ENCODE assay signal across 18 cellular contexts in the genomic region with DNA sequence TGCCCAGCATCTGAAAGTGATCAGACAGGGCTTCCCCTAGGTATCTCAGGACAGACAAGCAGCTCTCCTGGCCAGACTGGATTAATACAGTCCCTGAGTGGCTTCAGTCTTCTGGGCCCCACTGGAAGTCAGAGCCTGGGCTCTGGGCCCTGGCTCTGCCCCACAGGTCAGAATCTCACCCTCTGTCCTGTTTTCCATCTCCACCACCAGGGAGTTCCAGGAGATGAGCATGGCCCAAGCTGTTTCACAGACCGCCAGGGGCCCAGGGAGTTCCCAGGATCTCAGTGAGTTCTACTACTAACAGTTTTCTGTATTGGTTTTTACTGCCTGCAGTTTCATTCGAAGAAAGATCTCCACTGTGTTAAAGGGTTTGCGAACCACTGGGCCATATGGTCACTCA.
"Had no signal": no experiment of that assay in that cellular context is flagged by ENCODE, and none has a peak within 500 bp of the region (broad histone marks: within the 10 kb centered on the region; RNA-seq: fewer than 3 reads in every experiment).

No MANE protein-coding gene starts in this region.

- H3K4me1 ChIP-seq: upper lobe of left lung had no signal

- H3K27me3 ChIP-seq: stomach, testis, upper lobe of left lung had no signal

- H3K27ac Mint-ChIP-seq: activated CD4-positive, alpha-beta memory T cell treated with anti-CD3 and anti-CD28 coated beads, Interleukin-2, amount 10 ng/mL, durations not matched to agents 7 days and 5 days; activated CD8-positive, alpha-beta memory T cell treated with anti-CD3 and anti-CD28 coated beads, Interleukin-2, amount 10 ng/mL, durations not matched to agents 7 days and 5 days; activated naive CD8-positive, alpha-beta T cell; effector memory CD8-positive, alpha-beta T cell; memory B cell; naive thymus-derived CD4-positive, alpha-beta T cell; T-cell; WTC11 had no signal

- H3K4me1 Mint-ChIP-seq: activated CD4-positive, alpha-beta memory T cell treated with anti-CD3 and anti-CD28 coated beads, Interleukin-2, amount 10 ng/mL, durations not matched to agents 7 days and 5 days; activated CD8-positive, alpha-beta memory T cell treated with anti-CD3 and anti-CD28 coated beads, Interleukin-2, amount 10 ng/mL, durations not matched to agents 7 days and 5 days; memory B cell; naive thymus-derived CD4-positive, alpha-beta T cell; T-cell had no signal

- H3K36me3 ChIP-seq: stomach, upper lobe of left lung had no signal

- H3K9me3 ChIP-seq: testis had no signal

- H3K36me3 Mint-ChIP-seq: activated CD8-positive, alpha-beta memory T cell treated with anti-CD3 and anti-CD28 coated beads, Interleukin-2, amount 10 ng/mL, durations not matched to agents 7 days and 5 days; T-cell had no signal

- DNase-seq: activated CD4-positive, alpha-beta memory T cell treated with anti-CD3 and anti-CD28 coated beads, Interleukin-2, amount 10 ng/mL, durations not matched to agents 7 days and 5 days; activated CD4-positive, alpha-beta T cell treated with anti-CD3 and anti-CD28 coated beads for 4 hours; activated CD8-positive, alpha-beta memory T cell treated with anti-CD3 and anti-CD28 coated beads, Interleukin-2, amount 10 ng/mL, durations not matched to agents 7 days and 5 days; caudate nucleus; effector memory CD8-positive, alpha-beta T cell; foreskin fibroblast; hypothalamus; mucosa of descending colon; naive thymus-derived CD4-positive, alpha-beta T cell; stimulated activated CD4-positive, alpha-beta T cell treated with anti-CD3 and anti-CD28 coated beads, Interleukin-4, amount 100 ng/mL, for 1 hour; stomach; T-cell; testis had no signal

- ATAC-seq: activated CD8-positive, alpha-beta memory T cell treated with anti-CD3 and anti-CD28 coated beads, Interleukin-2, amount 10 ng/mL, durations not matched to agents 7 days and 5 days; effector memory CD8-positive, alpha-beta T cell; mucosa of descending colon; naive thymus-derived CD4-positive, alpha-beta T cell; T-cell; WTC11 had no signal

- H3K27ac ChIP-seq: skin epidermis, stomach, testis, upper lobe of left lung had no signal

- H3K27me3 Mint-ChIP-seq: activated CD4-positive, alpha-beta memory T cell treated with anti-CD3 and anti-CD28 coated beads, Interleukin-2, amount 10 ng/mL, durations not matched to agents 7 days and 5 days; activated CD8-positive, alpha-beta memory T cell treated with anti-CD3 and anti-CD28 coated beads, Interleukin-2, amount 10 ng/mL, durations not matched to agents 7 days and 5 days; activated naive CD8-positive, alpha-beta T cell; T-cell had no signal

- H3K4me3 Mint-ChIP-seq: activated CD4-positive, alpha-beta memory T cell treated with anti-CD3 and anti-CD28 coated beads, Interleukin-2, amount 10 ng/mL, durations not matched to agents 7 days and 5 days; activated CD8-positive, alpha-beta memory T cell treated with anti-CD3 and anti-CD28 coated beads, Interleukin-2, amount 10 ng/mL, durations not matched to agents 7 days and 5 days; activated naive CD8-positive, alpha-beta T cell; effector memory CD8-positive, alpha-beta T cell; memory B cell; naive thymus-derived CD4-positive, alpha-beta T cell; T-cell; WTC11 had no signal

- H3K4me3 ChIP-seq: mucosa of descending colon, skin epidermis, stomach, testis, upper lobe of left lung had no signal
